In genomic region chr12:58765076-58765475, GRCh38 we compare ENCODE assay signal across 24 cellular contexts.
A peak's percentile ranks its signal among the peaks of the same experiment; 100 is the strongest.
DNase-seq lines count a peak whose midpoint lies in the region; ATAC-seq, FAIRE-seq and TF ChIP-seq lines count a peak whose summit lies in the region.
"Had no signal": no experiment of that assay in that cellular context is flagged by ENCODE, and none has a peak within 500 bp of the region (broad histone marks: within the 10 kb centered on the region; RNA-seq: fewer than 3 reads in every experiment).

No MANE protein-coding gene starts in this region.

- H3K4me3 ChIP-seq in A549, result no peak overlapping the region
- H3K4me3 ChIP-seq: ovary, sigmoid colon, thyroid gland had no signal

- TF ChIP-seq EP300 in A549 (IDR thresholded peaks at IDR 0.05), result no peak

- H3K9me3 ChIP-seq in A549, result 0 out of 3 replicates have a peak, but pooled peaks cover 4% of the 10 kb centered on the region
- H3K9me3 ChIP-seq: ovary, sigmoid colon, thyroid gland had no signal

- CTCF ChIA-PET in A549 (lab: Yijun Ruan, JAX), result no interaction called here

- FAIRE-seq in A549 (lab: Jason Lieb, UNC), result no peak
- peak; percentile 27 for FAIRE-seq in islet of Langerhans (lab: Jason Lieb, UNC)
- FAIRE-seq: frontal cortex, TTC549 had no signal

- WGBS in A549 (ENCODE audit: missing lambda C conversion rate), result 30% methylated on average over 2 of the region's 2 CpGs

- POLR2A ChIA-PET in A549 (lab: Yijun Ruan, JAX), result no interaction called here

- no peak for TF ChIP-seq CTCF in A549 (IDR thresholded peaks at IDR 0.05)

- ATAC-seq in A549 (no peak), GM21526 (IDR thresholded peaks at IDR 0.05; ENCODE audit: low FRiP score, unreplicated experiment) (no peak), HG03342 (IDR thresholded peaks at IDR 0.05; ENCODE audit: unreplicated experiment) (no peak)
- ATAC-seq in stimulated activated naive CD8-positive, alpha-beta T cell treated with anti-CD3 and anti-CD28 coated beads, Interleukin-15, Interleukin-2, amounts not matched to agents 100 U/mL and 50 U/mL, for 24 hours, result no peak
- ATAC-seq: stimulated activated naive B cell treated with anti-CD40 and anti-IgM and Interleukin-4, amounts not matched to agents 10 μg/mL and 1 μg/mL and 100 μg/mL, for 72 hours had no signal

- peak overlapping the region; percentile 68 for H3K4me2 ChIP-seq in A549

- peaks cover 15% of the 10 kb centered on the region for H3K4me1 ChIP-seq in A549
- H3K4me1 ChIP-seq: thyroid gland had no signal

- TF ChIP-seq POLR2A in A549 (IDR thresholded peaks at IDR 0.05; ENCODE audit: low read length), result no peak

- H3K27ac ChIP-seq in A549, result peak overlapping the region in 1 of 2 experiments; percentile 3; a peak in 1 of 6 replicates
- H3K27ac ChIP-seq: ovary, sigmoid colon, thyroid gland had no signal

- DNase-seq in A549 (ENCODE audit: low read depth in 1 of 2, low spot score in 1 of 2) (no peak), EH (ENCODE audit: low read depth) (peak; percentile 19), NCI-H226 (peak; percentile 21)
- no peak for DNase-seq in stimulated activated naive CD8-positive, alpha-beta T cell treated with anti-CD3 and anti-CD28 coated beads, Interleukin-15, Interleukin-2, amounts not matched to agents 100 U/mL and 50 U/mL, for 24 hours
- DNase-seq: activated CD8-positive, alpha-beta memory T cell treated with anti-CD3 and anti-CD28 coated beads for 24 hours; activated naive CD4-positive, alpha-beta T cell treated with anti-CD3 and anti-CD28 coated beads, Interleukin-2, amount 10 ng/mL, durations not matched to agents 7 days and 5 days; activated T-cell treated with anti-CD3 and anti-CD28 coated beads, Interleukin-2, amount 50 U/mL, for 48 hours; anterior cingulate cortex; CD4-positive, alpha-beta memory T cell; erythroblast; H7; naive B cell; NCI-H1694 treated with DMSO at 0.1 percent for 48 hours; NCI-H524; ovary; SHP77 treated with DMSO at 0.1 percent for 48 hours; sigmoid colon; stimulated activated naive B cell treated with anti-CD40 and anti-IgM and Interleukin-4, amounts not matched to agents 10 μg/mL and 1 μg/mL and 100 μg/mL, for 72 hours had no signal

- no peak for TF ChIP-seq RAD21 in A549 (conservative IDR thresholded peaks at IDR 0.05 in 1 of 2, IDR thresholded peaks at IDR 0.05 in 1 of 2)

TF ChIP-seq in A549, 52 proteins besides CTCF, POLR2A, EP300 and RAD21:
- TF ChIP-seq CBX8 (IDR thresholded peaks at IDR 0.05) (no peak), USF2 (IDR thresholded peaks at IDR 0.05) (no peak), HOXB13 (CRISPR knock-in tag; IDR thresholded peaks at IDR 0.05; ENCODE audit: low read depth) (no peak), FOSB (CRISPR knock-in tag; IDR thresholded peaks at IDR 0.05) (no peak), MAX (IDR thresholded peaks at IDR 0.05) (no peak), REST (IDR thresholded peaks at IDR 0.05) (no peak), KDM1A (IDR thresholded peaks at IDR 0.05; ENCODE audit: low read depth) (no peak), CHD2 (IDR thresholded peaks at IDR 0.05; ENCODE audit: low read length, partially characterized antibody) (no peak), CBX2 (IDR thresholded peaks at IDR 0.05; ENCODE audit: borderline replicate concordance, low read depth) (no peak), NPAS2 (CRISPR knock-in tag; IDR thresholded peaks at IDR 0.05; ENCODE audit: borderline replicate concordance) (no peak), HOXA7 (CRISPR knock-in tag; IDR thresholded peaks at IDR 0.05) (no peak), FOSL2 (IDR thresholded peaks at IDR 0.05) (no peak), FOSL2 (CRISPR knock-in tag; IDR thresholded peaks at IDR 0.05) (no peak)

Comparison
In these comparisons a context has a peak if more than half of its experiments do, and no peak if none do; other contexts are left out.
1. DNase-seq: peak in EH (single experiment) and NCI-H226 (single experiment); none in A549 (0 of 2) and stimulated activated naive CD8-positive, alpha-beta T cell treated with anti-CD3 and anti-CD28 coated beads, Interleukin-15, Interleukin-2, amounts not matched to agents 100 U/mL and 50 U/mL, for 24 hours (single experiment).